Comparison of ENCODE assay signal across 18 cellular contexts in the genomic region with DNA sequence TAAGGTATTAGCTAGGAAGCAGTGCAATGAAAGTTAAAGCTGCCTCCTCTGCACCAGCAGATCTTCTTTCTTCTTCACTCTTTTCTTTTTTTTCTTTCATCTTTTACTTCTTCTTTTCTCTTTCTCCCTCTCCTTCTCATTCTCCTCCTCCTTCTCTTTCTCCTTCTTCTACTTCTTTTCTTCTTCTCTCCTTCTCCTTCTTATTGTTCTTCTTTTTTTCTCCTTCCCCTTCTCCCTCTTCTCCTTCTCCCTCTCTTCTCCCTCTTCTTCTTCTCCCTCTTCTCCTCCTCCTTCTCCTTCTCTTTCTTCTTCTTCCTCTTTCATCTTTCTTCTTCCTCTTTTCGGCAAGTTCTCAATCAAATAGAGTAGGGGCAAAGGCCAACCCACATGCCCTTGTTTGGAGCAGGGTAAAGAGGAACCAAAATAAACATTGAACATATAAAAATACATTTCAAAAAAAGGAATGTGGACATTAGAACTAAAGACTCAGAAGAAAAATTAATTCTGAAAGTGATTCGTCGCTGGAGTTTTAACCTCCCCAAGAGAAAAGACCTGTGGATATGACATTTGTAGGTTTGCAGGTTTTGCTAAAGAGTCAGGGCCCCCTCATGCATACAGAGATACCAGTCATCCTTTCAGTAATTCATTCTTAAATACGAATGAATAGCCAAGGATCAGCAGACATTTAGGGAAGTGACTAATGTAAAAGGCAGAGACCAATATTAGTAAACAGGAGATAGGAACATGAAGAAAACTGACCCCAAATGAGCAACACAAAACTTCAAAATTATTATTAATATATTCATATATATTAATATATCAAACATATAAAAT.
A peak's percentile ranks its signal among the peaks of the same experiment; 100 is the strongest.
DNase-seq lines count a peak whose midpoint lies in the region; FAIRE-seq and TF ChIP-seq lines count a peak whose summit lies in the region.
"Had no signal": no experiment of that assay in that cellular context is flagged by ENCODE, and none has a peak within 500 bp of the region (broad histone marks: within the 10 kb centered on the region; RNA-seq: fewer than 3 reads in every experiment).

No MANE protein-coding gene starts in this region.

- H2AFZ ChIP-seq in GM23248 (peak overlapping the region; percentile 41), astrocyte (ENCODE audit: low read depth, low read length) (no peak overlapping the region)

- no peaks in the 10 kb centered on the region for H3K27me3 ChIP-seq in GM23248 (replicated peaks; ENCODE audit: insufficient read depth)
- H3K27me3 ChIP-seq in astrocyte (ENCODE audit: insufficient read depth, low read length) = no peaks in the 10 kb centered on the region
- H3K27me3 ChIP-seq in Peyer's patch = no peaks in the 10 kb centered on the region
- H3K27me3 ChIP-seq in vagina = no peaks in the 10 kb centered on the region
- H3K27me3 ChIP-seq: suprapubic skin had no signal

- H3K9me3 Mint-ChIP-seq in astrocyte (ENCODE audit: unreplicated experiment) = no peaks in the 10 kb centered on the region
- H3K9me3 Mint-ChIP-seq: activated CD4-positive, alpha-beta T cell treated with anti-CD3 and anti-CD28 coated beads, Interleukin-2, amount 10 ng/mL, durations not matched to agents 24 days and 14 days; activated naive CD4-positive, alpha-beta T cell treated with anti-CD3 and anti-CD28 coated beads, Interleukin-2, amount 10 ng/mL, durations not matched to agents 7 days and 5 days had no signal

- H3K27me3 Mint-ChIP-seq in astrocyte (ENCODE audit: low read depth, unreplicated experiment) = no peaks in the 10 kb centered on the region

- H3K4me2 ChIP-seq in GM23248 (ENCODE audit: unreplicated experiment) = no peak overlapping the region
- peak overlapping the region; percentile 20 for H3K4me2 ChIP-seq in astrocyte (ENCODE audit: low read length)

- peaks cover 12% of the 10 kb centered on the region for H3K36me3 Mint-ChIP-seq in astrocyte (ENCODE audit: low read depth, unreplicated experiment)
- H3K36me3 Mint-ChIP-seq: activated naive CD4-positive, alpha-beta T cell treated with anti-CD3 and anti-CD28 coated beads, Interleukin-2, amount 10 ng/mL, durations not matched to agents 7 days and 5 days had no signal

- H3K4me1 Mint-ChIP-seq in astrocyte (ENCODE audit: low read depth, unreplicated experiment) = peaks cover 12% of the 10 kb centered on the region

- no peak for TF ChIP-seq POLR2A in Peyer's patch (IDR thresholded peaks at IDR 0.05)
- TF ChIP-seq POLR2A in vagina (IDR thresholded peaks at IDR 0.05) = no peak

- H3K27ac ChIP-seq in GM23248 (peak overlapping the region; percentile 28), astrocyte (ENCODE audit: low read depth, low read length) (peak overlapping the region; percentile 31), mesodermal cell (ENCODE audit: low read depth, low read length, severe bottlenecking) (peak overlapping the region; percentile 83), Peyer's patch (no peak overlapping the region), vagina (no peak overlapping the region)
- H3K27ac ChIP-seq: suprapubic skin had no signal

- H3K79me2 ChIP-seq in GM23248 (ENCODE audit: insufficient read depth) (no peaks in the 10 kb centered on the region), astrocyte (ENCODE audit: insufficient read depth, low read length) (no peaks in the 10 kb centered on the region)

- no peak for FAIRE-seq in astrocyte (lab: Jason Lieb, UNC)
- FAIRE-seq: D721Med, GM12892 had no signal

- H3K9me2 ChIP-seq in GM23248 (ENCODE audit: insufficient read depth) = no peaks in the 10 kb centered on the region

- H3K36me3 ChIP-seq in GM23248 (ENCODE audit: low read depth) (no peaks in the 10 kb centered on the region), astrocyte (ENCODE audit: insufficient read depth, low read length) (no peaks in the 10 kb centered on the region), mesodermal cell (ENCODE audit: control insufficient read depth, insufficient read depth, low read length) (peaks cover 6% of the 10 kb centered on the region), Peyer's patch (peaks cover 0 to 7% (median 0%) of the 10 kb centered on the region in 3 donors), vagina (no peaks in the 10 kb centered on the region)
- H3K36me3 ChIP-seq: suprapubic skin had no signal

- H3K9ac ChIP-seq in GM23248 (no peak overlapping the region), astrocyte (ENCODE audit: low read length) (peak overlapping the region; percentile 33)

- DNase-seq in GM23248 (peak; percentile 61), NCI-H226 (peak; percentile 29), astrocyte (ENCODE audit: low read depth) (peak; percentile 30), Peyer's patch (no peak), RPMI8226 (no peak), vagina (ENCODE audit: extremely low spot score in 2 of 2) (no peak), NCI-H2227 (lab: John Stamatoyannopoulos, UW; ENCODE audit: unreplicated experiment) (no peak)
- DNase-seq: activated CD4-positive, alpha-beta T cell treated with anti-CD3 and anti-CD28 coated beads, Interleukin-2, amount 10 ng/mL, durations not matched to agents 24 days and 14 days; activated naive CD4-positive, alpha-beta T cell treated with anti-CD3 and anti-CD28 coated beads, Interleukin-2, amount 10 ng/mL, durations not matched to agents 7 days and 5 days; cortex of kidney; erythroblast; NCI-H82; stimulated activated CD4-positive, alpha-beta T cell treated with anti-CD3 and anti-CD28 coated beads, Interleukin-4, amount 100 ng/mL, for 24 hours had no signal

- no peak overlapping the region for H3K4me3 Mint-ChIP-seq in astrocyte (ENCODE audit: unreplicated experiment)
- H3K4me3 Mint-ChIP-seq: activated CD4-positive, alpha-beta T cell treated with anti-CD3 and anti-CD28 coated beads, Interleukin-2, amount 10 ng/mL, durations not matched to agents 24 days and 14 days; activated naive CD4-positive, alpha-beta T cell treated with anti-CD3 and anti-CD28 coated beads, Interleukin-2, amount 10 ng/mL, durations not matched to agents 7 days and 5 days had no signal

- WGBS in GM23248 (ENCODE audit: low coverage in 1 of 2, low lambda C conversion rate in 2 of 2, missing lambda C conversion rate in 2 of 2), 2 experiments = 49 to 54% methylated on average over 4 of the region's 4 CpGs
- no CpG with 5 or more reads among the region's 4 CpGs for WGBS in mesodermal cell (ENCODE audit: insufficient coverage in 2 of 2), 2 experiments

- peaks cover 14% of the 10 kb centered on the region for H3F3A ChIP-seq in GM23248 (ENCODE audit: insufficient read depth)

- intact Hi-C loops in vagina (cut with DNase I) = no loop called here

- H3K4me3 ChIP-seq in GM23248 (no peak overlapping the region), astrocyte (ENCODE audit: insufficient read depth, low read depth, low read length) (no peak overlapping the region), mesodermal cell (ENCODE audit: extremely low read depth, insufficient read depth, low read length, poor library complexity, severe bottlenecking) (no peak overlapping the region), Peyer's patch (no peak overlapping the region), vagina (no peak overlapping the region)
- H3K4me3 ChIP-seq: skin epidermis, suprapubic skin had no signal

- H3K9me3 ChIP-seq in GM23248 (ENCODE audit: low read depth) (no peaks in the 10 kb centered on the region), astrocyte (ENCODE audit: insufficient read depth, low read depth, low read length) (no peaks in the 10 kb centered on the region), mesodermal cell (ENCODE audit: control insufficient read depth, low read length) (peaks cover 5% of the 10 kb centered on the region), Peyer's patch (no peaks in the 10 kb centered on the region), vagina (no peaks in the 10 kb centered on the region)
- H3K9me3 ChIP-seq: suprapubic skin had no signal

- in situ Hi-C loops in GM23248 (cut with MboI) = no loop called here

- H3K4me1 ChIP-seq in GM23248 (ENCODE audit: insufficient read depth) = peaks cover 16% of the 10 kb centered on the region
- H3K4me1 ChIP-seq in astrocyte (ENCODE audit: insufficient read depth, low read length) = peaks cover 5% of the 10 kb centered on the region
- H3K4me1 ChIP-seq in mesodermal cell (ENCODE audit: control insufficient read depth, insufficient read depth, low read length, poor library complexity, severe bottlenecking) = peaks cover 13% of the 10 kb centered on the region
- H3K4me1 ChIP-seq in Peyer's patch = no peaks in the 10 kb centered on the region
- H3K4me1 ChIP-seq in vagina = no peaks in the 10 kb centered on the region
- H3K4me1 ChIP-seq: suprapubic skin had no signal

- no peak overlapping the region for H3K27ac Mint-ChIP-seq in astrocyte (ENCODE audit: unreplicated experiment)
- H3K27ac Mint-ChIP-seq: activated CD4-positive, alpha-beta T cell treated with anti-CD3 and anti-CD28 coated beads, Interleukin-2, amount 10 ng/mL, durations not matched to agents 24 days and 14 days; activated naive CD4-positive, alpha-beta T cell treated with anti-CD3 and anti-CD28 coated beads, Interleukin-2, amount 10 ng/mL, durations not matched to agents 7 days and 5 days had no signal

- H4K20me1 ChIP-seq in GM23248 (ENCODE audit: insufficient read depth) (no peaks in the 10 kb centered on the region), astrocyte (ENCODE audit: insufficient read depth, low read length) (no peaks in the 10 kb centered on the region)

- TF ChIP-seq CTCF in astrocyte (IDR thresholded peaks at IDR 0.05; ENCODE audit: insufficient read depth, low read depth, low read length) (no peak), Peyer's patch (IDR thresholded peaks at IDR 0.05) (no peak), vagina (IDR thresholded peaks at IDR 0.05) (no peak)

Comparison
In these comparisons a context has a peak if more than half of its experiments do, and no peak if none do; other contexts are left out.
1. DNase-seq: peak in GM23248 (single experiment), NCI-H226 (single experiment) and astrocyte (single experiment); none in Peyer's patch (0 of 3), RPMI8226 (single experiment), vagina (0 of 2) and NCI-H2227 (single experiment).
2. H3K27ac ChIP-seq: peak in GM23248 (single experiment), astrocyte (single experiment) and mesodermal cell (single experiment); none in Peyer's patch (0 of 4) and vagina (single experiment).